27 cellular contexts compared by ENCODE assay signal in genomic region chr2:162945785-162946184, GRCh38.
"Had no signal": no experiment of that assay in that cellular context is flagged by ENCODE, and none has a peak within 500 bp of the region (broad histone marks: within the 10 kb centered on the region; RNA-seq: fewer than 3 reads in every experiment).

No MANE protein-coding gene starts in this region.

- FAIRE-seq: urothelium cell line had no signal

- H3K4me3 ChIP-seq: stomach, suprapubic skin, testis, thoracic aorta, thyroid gland, tibial artery, tibial nerve, transverse colon, upper lobe of left lung, upper lobe of right lung, uterus, vagina had no signal

- ATAC-seq: stimulated activated effector memory CD8-positive, alpha-beta T cell treated with anti-CD3 and anti-CD28 coated beads, Interleukin-12 subunit alpha, Interleukin-12 subunit beta, amount 100 ng/mL, for 72 hours; stimulated activated memory B cell treated with anti-CD40 and anti-IgM and Interleukin-4, amounts not matched to agents 10 μg/mL and 1 μg/mL and 100 μg/mL, for 72 hours; stimulated activated naive B cell treated with anti-CD40 and anti-IgM and Interleukin-4, amounts not matched to agents 10 μg/mL and 1 μg/mL and 100 μg/mL, for 72 hours; stimulated activated naive CD8-positive, alpha-beta T cell treated with anti-CD3 and anti-CD28 coated beads, Interleukin-15, amount 100 ng/mL, for 72 hours; stimulated activated naive CD8-positive, alpha-beta T cell treated with anti-CD3 and anti-CD28 coated beads, Interleukin-15, Interleukin-2, amounts not matched to agents 100 U/mL and 50 U/mL, for 24 hours; upper lobe of right lung had no signal

- H3K4me1 ChIP-seq: stomach, suprapubic skin, testis, thyroid gland, tibial artery, tibial nerve, transverse colon, upper lobe of left lung, upper lobe of right lung, uterus, vagina had no signal

- H3K9me3 ChIP-seq: testis, thoracic aorta, thyroid gland, uterus, vagina had no signal

- H3K27me3 ChIP-seq: stomach, suprapubic skin, testis, thyroid gland, tibial artery, tibial nerve, transverse colon, upper lobe of left lung, upper lobe of right lung, uterus, vagina had no signal

- H3K27ac ChIP-seq: stomach, suprapubic skin, testis, thoracic aorta, thyroid gland, tibial artery, tibial nerve, transverse colon, upper lobe of left lung, upper lobe of right lung, uterus, vagina had no signal

- H3K36me3 ChIP-seq: stomach, suprapubic skin, thoracic aorta, thyroid gland, tibial artery, tibial nerve, transverse colon, upper lobe of left lung, upper lobe of right lung, uterus, vagina had no signal

- DNase-seq: stimulated activated CD4-positive, alpha-beta T cell treated with anti-CD3 and anti-CD28 coated beads, Interleukin-2, amount 100 ng/mL, for 48 hours; stimulated activated CD4-positive, alpha-beta T cell treated with anti-CD3 and anti-CD28 coated beads, Interleukin-4, amount 100 ng/mL, for 1 hour; stimulated activated CD4-positive, alpha-beta T cell treated with anti-CD3 and anti-CD28 coated beads, Interleukin-4, amount 100 ng/mL, for 24 hours; stimulated activated CD4-positive, alpha-beta T cell treated with anti-CD3 and anti-CD28 coated beads, Interleukin-4, amount 100 ng/mL, for 4 hours; stimulated activated CD8-positive, alpha-beta memory T cell treated with anti-CD3 and anti-CD28 coated beads, Interleukin-4, amount 100 ng/mL, for 48 hours; stimulated activated naive B cell treated with anti-CD40 and anti-IgM and Interleukin-4, amounts not matched to agents 10 μg/mL and 1 μg/mL and 100 μg/mL, for 72 hours; stimulated activated naive CD4-positive, alpha-beta T cell; stimulated activated naive CD4-positive, alpha-beta T cell treated with Interleukin-2 at 50 U/mL for 16 hours; stimulated activated naive CD8-positive, alpha-beta T cell treated with anti-CD3 and anti-CD28 coated beads, Interleukin-15, amount 100 ng/mL, for 72 hours; stimulated activated naive CD8-positive, alpha-beta T cell treated with anti-CD3 and anti-CD28 coated beads, Interleukin-15, Interleukin-2, amounts not matched to agents 100 U/mL and 50 U/mL, for 24 hours; stomach; substantia nigra; testis; thyroid gland; tibial artery; transverse colon; trophoblast cell; upper lobe of left lung; upper lobe of right lung; uterus had no signal
